In the genomic region with DNA sequence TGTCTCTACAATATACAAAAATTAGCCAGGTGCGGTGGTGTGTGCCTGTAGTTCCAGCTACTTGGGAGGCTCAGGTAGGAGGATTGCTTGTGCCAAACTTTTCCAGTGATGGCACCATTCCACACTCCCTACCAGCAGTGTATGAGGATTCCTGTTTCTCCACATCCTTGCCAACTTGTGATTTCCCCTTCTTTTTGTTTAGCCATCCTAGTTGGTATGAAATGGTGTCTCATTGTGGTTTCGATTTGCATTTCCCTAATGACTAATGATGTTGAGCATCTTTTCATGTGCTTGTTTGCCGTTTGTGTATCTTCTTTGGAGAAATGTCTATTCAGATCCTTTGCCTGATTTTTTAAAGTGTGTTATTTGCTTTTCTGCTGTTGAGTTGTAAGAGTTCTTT, we compare ENCODE assay signal across 30 cellular contexts. TPM values are rescaled to one million over a fixed set of nuclear protein-coding genes. Genes with fewer than 3 reads are reported as not detected.
DNase-seq lines count a peak whose midpoint lies in the region; ATAC-seq, FAIRE-seq and TF ChIP-seq lines count a peak whose summit lies in the region.
"Had no signal": no experiment of that assay in that cellular context is flagged by ENCODE, and none has a peak within 500 bp of the region (broad histone marks: within the 10 kb centered on the region; RNA-seq: fewer than 3 reads in every experiment).

No MANE protein-coding gene starts in this region.

- H3K27ac Mint-ChIP-seq in CD8-positive, alpha-beta T cell, result no peak overlapping the region
- H3K27ac Mint-ChIP-seq: activated CD4-positive, alpha-beta T cell treated with anti-CD3 and anti-CD28 coated beads, Interleukin-2, amount 10 ng/mL, durations not matched to agents 7 days and 5 days; activated naive CD8-positive, alpha-beta T cell treated with anti-CD3 and anti-CD28 coated beads, Interleukin-2, amount 50 U/mL, for 24 hours; activated T-cell treated with anti-CD3 and anti-CD28 coated beads, Interleukin-2, amount 50 U/mL, for 24 hours; H9; naive B cell; stimulated activated naive B cell treated with anti-CD40 and anti-IgM and Interleukin-4, amounts not matched to agents 10 μg/mL and 1 μg/mL and 100 μg/mL, for 72 hours had no signal

- H3K27me3 Mint-ChIP-seq in CD8-positive, alpha-beta T cell (ENCODE audit: low read depth), result no peaks in the 10 kb centered on the region
- H3K27me3 Mint-ChIP-seq: activated CD4-positive, alpha-beta T cell treated with anti-CD3 and anti-CD28 coated beads, Interleukin-2, amount 10 ng/mL, durations not matched to agents 7 days and 5 days; activated naive CD8-positive, alpha-beta T cell treated with anti-CD3 and anti-CD28 coated beads, Interleukin-2, amount 50 U/mL, for 24 hours; activated T-cell treated with anti-CD3 and anti-CD28 coated beads, Interleukin-2, amount 50 U/mL, for 24 hours; naive B cell; stimulated activated naive B cell treated with anti-CD40 and anti-IgM and Interleukin-4, amounts not matched to agents 10 μg/mL and 1 μg/mL and 100 μg/mL, for 72 hours had no signal

- ATAC-seq in GM19397 (IDR thresholded peaks at IDR 0.05; ENCODE audit: unreplicated experiment) (no peak), HG03571 (IDR thresholded peaks at IDR 0.05; ENCODE audit: unreplicated experiment) (no peak)
- no peak for ATAC-seq in CD8-positive, alpha-beta T cell
- ATAC-seq: activated naive CD8-positive, alpha-beta T cell treated with anti-CD3 and anti-CD28 coated beads, Interleukin-2, amount 50 U/mL, for 24 hours; left lobe of liver; sciatic nerve; SK-N-SH treated with all-trans-retinoic acid at 6 μM for 48 hours; stimulated activated naive B cell treated with anti-CD40 and anti-IgM and Interleukin-4, amounts not matched to agents 10 μg/mL and 1 μg/mL and 100 μg/mL, for 72 hours had no signal

- FAIRE-seq in GM18507 (lab: Jason Lieb, UNC), result peak; percentile 9
- FAIRE-seq: frontal cortex, GM12891 had no signal

- H3K9me3 ChIP-seq in CD8-positive, alpha-beta T cell (ENCODE audit: low read length), result no peaks in the 10 kb centered on the region
- H3K9me3 ChIP-seq: prostate gland had no signal

- no peak overlapping the region for H3K4me3 ChIP-seq in epithelial cell of esophagus (ENCODE audit: low read length)
- H3K4me3 ChIP-seq in CD8-positive, alpha-beta T cell (ENCODE audit: low read depth, low read length), result no peak overlapping the region
- H3K4me3 ChIP-seq: prostate gland, uterus had no signal

- H3K9me3 Mint-ChIP-seq in CD8-positive, alpha-beta T cell, result peaks cover 20% of the 10 kb centered on the region

- no peak for DNase-seq in GM18507 (ENCODE audit: extremely low spot score, insufficient read length, low read depth)
- DNase-seq in RKO (ENCODE audit: low spot score), result peak; percentile 24
- DNase-seq in epithelial cell of esophagus (ENCODE audit: low read depth), result peak; percentile 82
- DNase-seq in myocyte (ENCODE audit: low read depth), result peak; percentile 4
- no peak for DNase-seq in CD8-positive, alpha-beta T cell
- DNase-seq in stimulated activated CD4-positive, alpha-beta T cell treated with anti-CD3 and anti-CD28 coated beads, Interleukin-12 subunit alpha, Interleukin-12 subunit beta, amount 100 ng/mL, for 4 hours, result no peak
- DNase-seq: activated CD4-positive, alpha-beta T cell treated with anti-CD3 and anti-CD28 coated beads, Interleukin-2, amount 10 ng/mL, durations not matched to agents 7 days and 5 days; activated naive CD8-positive, alpha-beta T cell treated with anti-CD3 and anti-CD28 coated beads, Interleukin-2, amount 50 U/mL, for 24 hours; activated T-cell treated with anti-CD3 and anti-CD28 coated beads, Interleukin-2, amount 50 U/mL, for 24 hours; brain microvascular endothelial cell; C1 segment of cervical spinal cord; DND-41; effector CD4-positive, alpha-beta T cell; H9; hippocampal formation; KG1; naive B cell; NCI-H446; NCI-H82; stimulated activated naive B cell treated with anti-CD40 and anti-IgM and Interleukin-4, amounts not matched to agents 10 μg/mL and 1 μg/mL and 100 μg/mL, for 72 hours; uterus had no signal

- H3K27me3 ChIP-seq in CD8-positive, alpha-beta T cell (ENCODE audit: insufficient read depth, low read length), result no peaks in the 10 kb centered on the region
- H3K27me3 ChIP-seq: brain microvascular endothelial cell, uterus had no signal

- H3K36me3 Mint-ChIP-seq in CD8-positive, alpha-beta T cell, result peaks cover 45% of the 10 kb centered on the region

- POLR2A ChIA-PET in CD8-positive, alpha-beta T cell (lab: Charles Lee), result no interaction called here

- H3K4me1 Mint-ChIP-seq in CD8-positive, alpha-beta T cell (ENCODE audit: low read depth), result no peaks in the 10 kb centered on the region
- H3K4me1 Mint-ChIP-seq: activated CD4-positive, alpha-beta T cell treated with anti-CD3 and anti-CD28 coated beads, Interleukin-2, amount 10 ng/mL, durations not matched to agents 7 days and 5 days; activated naive CD8-positive, alpha-beta T cell treated with anti-CD3 and anti-CD28 coated beads, Interleukin-2, amount 50 U/mL, for 24 hours; H9 had no signal

- CTCF ChIA-PET in CD8-positive, alpha-beta T cell (lab: Charles Lee), result no interaction called here

- no peaks in the 10 kb centered on the region for H3K36me3 ChIP-seq in CD8-positive, alpha-beta T cell (ENCODE audit: insufficient read depth, low read length)
- H3K36me3 ChIP-seq: brain microvascular endothelial cell, prostate gland, uterus had no signal

- H3K4me1 ChIP-seq in CD8-positive, alpha-beta T cell (ENCODE audit: insufficient read depth, low read length), result no peaks in the 10 kb centered on the region
- H3K4me1 ChIP-seq: prostate gland, uterus had no signal

- TF ChIP-seq CTCF in epithelial cell of esophagus (IDR thresholded peaks at IDR 0.05; ENCODE audit: insufficient read depth, low read depth, low read length, missing control alignments), result no peak
- no peak for TF ChIP-seq CTCF in CD8-positive, alpha-beta T cell (IDR thresholded peaks at IDR 0.05)

- intact Hi-C loops in CD8-positive, alpha-beta T cell (cut with DNase I, micrococcal nuclease), result no loop called here

- no peak overlapping the region for H3K27ac ChIP-seq in CD8-positive, alpha-beta T cell (ENCODE audit: low read depth, low read length)
- H3K27ac ChIP-seq: brain microvascular endothelial cell, prostate gland, uterus, VCaP had no signal

- H3K4me3 Mint-ChIP-seq in CD8-positive, alpha-beta T cell, result no peak overlapping the region
- H3K4me3 Mint-ChIP-seq: activated CD4-positive, alpha-beta T cell treated with anti-CD3 and anti-CD28 coated beads, Interleukin-2, amount 10 ng/mL, durations not matched to agents 7 days and 5 days; activated naive CD8-positive, alpha-beta T cell treated with anti-CD3 and anti-CD28 coated beads, Interleukin-2, amount 50 U/mL, for 24 hours; activated T-cell treated with anti-CD3 and anti-CD28 coated beads, Interleukin-2, amount 50 U/mL, for 24 hours; H9; stimulated activated naive B cell treated with anti-CD40 and anti-IgM and Interleukin-4, amounts not matched to agents 10 μg/mL and 1 μg/mL and 100 μg/mL, for 72 hours had no signal

RNA-seq across cellular contexts. Expression of a gene that starts 41.0 kb away (rescaled TPM):
- total RNA-seq in myocyte, result 8.2 and 18.4 TPM in 2 replicates
- polyA plus RNA-seq in myocyte (2012), result 4.6 TPM
- total RNA-seq in CD8-positive, alpha-beta T cell, result 1 to 10 TPM; 5.1 to 5.8 TPM

Comparison
In these comparisons a context has a peak if more than half of its experiments do, and no peak if none do; other contexts are left out.
1. DNase-seq: peak in RKO (single experiment), epithelial cell of esophagus (single experiment) and myocyte (single experiment); none in GM18507 (single experiment), CD8-positive, alpha-beta T cell (0 of 7) and stimulated activated CD4-positive, alpha-beta T cell treated with anti-CD3 and anti-CD28 coated beads, Interleukin-12 subunit alpha, Interleukin-12 subunit beta, amount 100 ng/mL, for 4 hours (single experiment).